Comparison of ENCODE assay signal across 1 cellular context in genomic region chr10:95394161-95394880, GRCh38.
TF ChIP-seq lines count a peak whose summit lies in the region.

No MANE protein-coding gene starts in this region.

TF ChIP-seq in K562, 482 proteins besides CTCF, POLR2A, EP300 and RAD21 (continued from another document):
- no peak for TF ChIP-seq ZBTB40 (IDR thresholded peaks at IDR 0.05)
- no peak for TF ChIP-seq ZBTB40 (CRISPR knock-in tag; IDR thresholded peaks at IDR 0.05)
TF ChIP-seq in K562: peak in this region for 31.
